Comparison of ENCODE assay signal across 8 cellular contexts in the genomic region with DNA sequence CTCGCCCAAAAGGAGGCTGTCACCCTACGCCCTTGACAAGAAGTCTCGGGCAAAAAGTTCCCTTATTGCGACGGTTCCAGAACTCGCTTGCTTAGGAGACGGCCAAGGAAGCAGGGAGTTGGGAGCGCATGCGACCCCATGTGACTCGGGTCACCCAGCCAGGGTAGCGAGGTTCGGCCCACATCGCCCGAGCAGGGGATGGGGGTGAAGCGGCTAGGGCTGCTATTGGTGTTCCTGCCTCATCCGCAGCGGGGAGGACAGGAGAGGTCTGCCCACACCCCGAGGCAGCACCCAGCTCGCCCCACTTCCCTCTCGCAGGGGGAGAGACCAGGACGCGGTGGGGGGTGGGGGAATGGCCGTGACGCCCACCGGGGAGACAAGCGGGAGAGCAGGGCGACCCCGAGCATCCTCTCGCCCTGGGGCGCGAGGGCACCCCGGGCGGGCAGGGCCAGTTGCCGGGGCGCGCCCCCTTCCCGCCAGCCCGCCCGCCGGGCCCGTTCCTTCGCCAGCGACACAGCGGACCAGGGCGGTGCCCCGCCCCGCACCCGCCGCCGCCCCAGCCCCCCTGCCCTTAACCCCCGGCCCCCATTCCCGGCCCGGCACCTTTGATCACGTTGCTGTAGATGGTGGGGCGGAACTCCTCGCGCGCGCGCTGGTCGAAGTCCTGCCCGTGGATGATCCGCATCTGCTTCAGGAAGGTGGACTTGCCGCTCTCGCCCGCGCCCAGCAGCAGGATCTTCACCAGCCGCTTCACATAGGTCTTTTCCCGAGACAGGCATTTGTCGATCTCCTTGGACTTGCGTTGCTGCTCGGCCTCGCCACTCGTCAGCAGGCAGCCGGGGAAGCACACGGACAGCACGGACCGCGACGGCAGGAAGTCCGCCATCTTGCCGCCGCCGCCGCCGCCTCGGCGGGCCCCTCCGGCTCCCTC. TPM values are rescaled to one million over a fixed set of nuclear protein-coding genes. Genes with fewer than 3 reads are reported as not detected.
DNase-seq lines count a peak whose midpoint lies in the region; ATAC-seq and TF ChIP-seq lines count a peak whose summit lies in the region.

No MANE protein-coding gene starts in this region.

- peak; percentile 23 for ATAC-seq in GM21381 (IDR thresholded peaks at IDR 0.05; ENCODE audit: unreplicated experiment)
- no peak for ATAC-seq in GM19328 (IDR thresholded peaks at IDR 0.05; ENCODE audit: unreplicated experiment)

- intact Hi-C loops in Calu3 (cut with micrococcal nuclease; ENCODE audit: unreplicated experiment) = no loop called here

- H3K4me3 Mint-ChIP-seq in Calu3 (ENCODE audit: low read depth, unreplicated experiment) = peak overlapping the region; percentile 85

- peak overlapping the region; percentile 74 for H3K27ac Mint-ChIP-seq in Calu3 (ENCODE audit: unreplicated experiment)

- H3K4me1 Mint-ChIP-seq in Calu3 (ENCODE audit: low read depth, unreplicated experiment) = peaks cover 8% of the 10 kb centered on the region

- no TSS peak for BruUV-seq in Calu3 (replicated peaks; lab: Mats Ljungman, UMichigan)

- peak overlapping the region; percentile 92 for H3K9ac ChIP-seq in HUES6 (ENCODE audit: low read length)

- TF ChIP-seq CTCF in Calu3 (IDR thresholded peaks at IDR 0.05; ENCODE audit: unreplicated experiment) = no peak

- H3K36me3 Mint-ChIP-seq in Calu3 (ENCODE audit: insufficient read depth, unreplicated experiment) = peaks cover 43% of the 10 kb centered on the region

- peaks cover 25% of the 10 kb centered on the region for H3K36me3 ChIP-seq in HUES6 (ENCODE audit: control insufficient read depth, insufficient read depth, low read length)

- peaks cover 20% of the 10 kb centered on the region for H3K4me1 ChIP-seq in HUES6 (ENCODE audit: control insufficient read depth, insufficient read depth, low read length)

- peak overlapping the region; percentile 81; the same call in 1 of the 2 replicates for H3K27ac ChIP-seq in HUES6 (ENCODE audit: low read depth, low read length)

- H3K4me3 ChIP-seq in HUES6 (ENCODE audit: low read depth, low read length) = peak overlapping the region; percentile 100

- no peaks in the 10 kb centered on the region for H3K9me3 Mint-ChIP-seq in Calu3 (ENCODE audit: low read depth, unreplicated experiment)

- CTCF ChIA-PET in Calu3 (lab: Charles Lee) = interaction anchor here (0.6 kb wide), 2 partner anchors 34 to 103 kb away, joined by 4 to 6 read pairs; no protein-coding TSS in a partner anchor

- no peaks in the 10 kb centered on the region for H3K9me3 ChIP-seq in HUES6 (ENCODE audit: control insufficient read depth, insufficient read depth, low read depth, low read length)

- no peaks in the 10 kb centered on the region for H3K27me3 Mint-ChIP-seq in Calu3 (ENCODE audit: unreplicated experiment)

- no peaks in the 10 kb centered on the region for H3K27me3 ChIP-seq in HUES6 (ENCODE audit: control insufficient read depth, insufficient read depth, low read length)

- peak; percentile 27 for DNase-seq in Calu3
- DNase-seq in activated CD4-positive, CD25-positive, alpha-beta regulatory T cell treated with anti-CD3 and anti-CD28 coated beads, Interleukin-2, amount 50 U/mL, for 16 hours (ENCODE audit: low read depth, low spot score) = peak; percentile 22
- DNase-seq in cerebellum (ENCODE audit: low spot score) = peak; percentile 52
- DNase-seq in kidney tubule cell (ENCODE audit: low spot score) = peak; percentile 53
- DNase-seq in stimulated activated CD4-positive, alpha-beta T cell treated with anti-CD3 and anti-CD28 coated beads, Interleukin-15, amount 100 ng/mL, for 48 hours (ENCODE audit: low read depth in 2 of 2) = peak; percentile 26 to 45

RNA-seq across cellular contexts. Expression of gene GNA13, which starts 0.6 kb away (rescaled TPM):
- total RNA-seq in Calu3 (2022) = 15.7 and 18.2 TPM in 2 replicates
- total RNA-seq in cerebellum = 80.9 TPM
